Comparison of ENCODE assay signal across 31 cellular contexts in genomic region chr13:35260316-35260715, GRCh38.
"Had no signal": no experiment of that assay in that cellular context is flagged by ENCODE, and none has a peak within 500 bp of the region (broad histone marks: within the 10 kb centered on the region; RNA-seq: fewer than 3 reads in every experiment).

No MANE protein-coding gene starts in this region.

- H3K27ac Mint-ChIP-seq: activated B cell treated with CpG ODN at 0.5 μM for 24 hours; activated CD4-positive, alpha-beta memory T cell treated with anti-CD3 and anti-CD28 coated beads, Interleukin-2, amount 10 ng/mL, durations not matched to agents 7 days and 5 days; activated CD8-positive, alpha-beta memory T cell treated with anti-CD3 and anti-CD28 coated beads, Interleukin-2, amount 10 ng/mL, durations not matched to agents 7 days and 5 days; activated naive CD4-positive, alpha-beta T cell treated with anti-CD3 and anti-CD28 coated beads, Interleukin-2, amount 10 ng/mL, durations not matched to agents 7 days and 5 days; activated naive CD8-positive, alpha-beta T cell treated with anti-CD3 and anti-CD28 coated beads for 36 hours had no signal

- H3K36me3 Mint-ChIP-seq: activated CD8-positive, alpha-beta memory T cell treated with anti-CD3 and anti-CD28 coated beads, Interleukin-2, amount 10 ng/mL, durations not matched to agents 7 days and 5 days; activated naive CD4-positive, alpha-beta T cell treated with anti-CD3 and anti-CD28 coated beads, Interleukin-2, amount 10 ng/mL, durations not matched to agents 7 days and 5 days had no signal

- DNase-seq: activated B cell treated with CpG ODN at 0.5 μM for 24 hours; activated CD4-positive, alpha-beta memory T cell treated with anti-CD3 and anti-CD28 coated beads, Interleukin-2, amount 10 ng/mL, durations not matched to agents 7 days and 5 days; activated CD4-positive, alpha-beta T cell treated with anti-CD3 and anti-CD28 coated beads for 48 hours; activated CD4-positive, CD25-positive, alpha-beta regulatory T cell treated with anti-CD3 and anti-CD28 coated beads, Interleukin-2, amount 50 U/mL, for 72 hours; activated CD8-positive, alpha-beta memory T cell treated with anti-CD3 and anti-CD28 coated beads for 24 hours; activated CD8-positive, alpha-beta memory T cell treated with anti-CD3 and anti-CD28 coated beads, Interleukin-2, amount 10 ng/mL, durations not matched to agents 7 days and 5 days; activated CD8-positive, alpha-beta memory T cell treated with anti-CD3 and anti-CD28 coated beads, Interleukin-2, amount 50 U/mL, for 48 hours; activated effector memory CD4-positive, alpha-beta T cell treated with Interleukin-2 at 50 U/mL for 16 hours; activated naive CD4-positive, alpha-beta T cell treated with anti-CD3 and anti-CD28 coated beads, Interleukin-2, amount 10 ng/mL, durations not matched to agents 7 days and 5 days; activated naive CD8-positive, alpha-beta T cell treated with anti-CD3 and anti-CD28 coated beads for 36 hours; activated T-cell treated with anti-CD3 and anti-CD28 coated beads, Interleukin-2, amount 50 U/mL, for 48 hours; amygdala; Karpas-422; MG63; NCI-H1048; NCI-H1436 treated with DMSO at 0.1 percent for 48 hours; NCI-H1694 treated with DMSO at 0.1 percent for 48 hours; NCI-H2029; NCI-H345; NCI-H524 treated with DMSO at 0.1 percent for 48 hours; NCI-H748 treated with DMSO at 0.1 percent for 48 hours; NK-92 treated with Interleukin-12 subunit alpha and Interleukin-12 subunit beta, amount 100 ng/mL, for 24 hours; PC-3; Peyer's patch; SIG-M5; SW 1271; T-helper 1 cell; T-helper 2 cell; T-helper 9 cell had no signal

- H3K4me3 Mint-ChIP-seq: activated B cell treated with CpG ODN at 0.5 μM for 24 hours; activated CD4-positive, alpha-beta memory T cell treated with anti-CD3 and anti-CD28 coated beads, Interleukin-2, amount 10 ng/mL, durations not matched to agents 7 days and 5 days; activated CD8-positive, alpha-beta memory T cell treated with anti-CD3 and anti-CD28 coated beads, Interleukin-2, amount 10 ng/mL, durations not matched to agents 7 days and 5 days; activated naive CD4-positive, alpha-beta T cell treated with anti-CD3 and anti-CD28 coated beads, Interleukin-2, amount 10 ng/mL, durations not matched to agents 7 days and 5 days; activated naive CD8-positive, alpha-beta T cell treated with anti-CD3 and anti-CD28 coated beads for 36 hours had no signal

- H3K4me1 Mint-ChIP-seq: activated B cell treated with CpG ODN at 0.5 μM for 24 hours; activated CD4-positive, alpha-beta memory T cell treated with anti-CD3 and anti-CD28 coated beads, Interleukin-2, amount 10 ng/mL, durations not matched to agents 7 days and 5 days; activated CD8-positive, alpha-beta memory T cell treated with anti-CD3 and anti-CD28 coated beads, Interleukin-2, amount 10 ng/mL, durations not matched to agents 7 days and 5 days; activated naive CD4-positive, alpha-beta T cell treated with anti-CD3 and anti-CD28 coated beads, Interleukin-2, amount 10 ng/mL, durations not matched to agents 7 days and 5 days; activated naive CD8-positive, alpha-beta T cell treated with anti-CD3 and anti-CD28 coated beads for 36 hours had no signal

- H3K4me3 ChIP-seq: ascending aorta, MG63, Peyer's patch had no signal

- ATAC-seq: activated CD8-positive, alpha-beta memory T cell treated with anti-CD3 and anti-CD28 coated beads, Interleukin-2, amount 10 ng/mL, durations not matched to agents 7 days and 5 days; PC-3; Right ventricle myocardium inferior had no signal

- H3K27me3 Mint-ChIP-seq: activated B cell treated with CpG ODN at 0.5 μM for 24 hours; activated CD4-positive, alpha-beta memory T cell treated with anti-CD3 and anti-CD28 coated beads, Interleukin-2, amount 10 ng/mL, durations not matched to agents 7 days and 5 days; activated CD8-positive, alpha-beta memory T cell treated with anti-CD3 and anti-CD28 coated beads, Interleukin-2, amount 10 ng/mL, durations not matched to agents 7 days and 5 days; activated naive CD4-positive, alpha-beta T cell treated with anti-CD3 and anti-CD28 coated beads, Interleukin-2, amount 10 ng/mL, durations not matched to agents 7 days and 5 days; activated naive CD8-positive, alpha-beta T cell treated with anti-CD3 and anti-CD28 coated beads for 36 hours had no signal
